8 cellular contexts compared by ENCODE assay signal in genomic region chr10:14878266-14879054, GRCh38. TPM values are rescaled to one million over a fixed set of nuclear protein-coding genes. Genes with fewer than 3 reads are reported as not detected.
DNase-seq lines count a peak whose midpoint lies in the region; ATAC-seq and TF ChIP-seq lines count a peak whose summit lies in the region.

TSS of gene SUV39H2 (plus strand) at chr10:14878866. CDS start at chr10:14878889, 23 bp downstream.

- H3K9me3 ChIP-seq in adrenal gland (replicated peaks in 1 of 3) (no peaks in the 10 kb centered on the region), heart right ventricle (no peaks in the 10 kb centered on the region), upper lobe of left lung (no peaks in the 10 kb centered on the region)

- DNase-seq in NCI-H146 treated with DMSO at 0.1 percent for 48 hours (lab: John Stamatoyannopoulos, UW; ENCODE audit: unreplicated experiment) = peak; percentile 91
- peak; percentile 79 to 96 (median 85) for DNase-seq in T-helper 1 cell
- DNase-seq in adrenal gland = peak; percentile 95 to 97 (median 96)
- peak; percentile 94 to 97 for DNase-seq in heart right ventricle
- peak; percentile 87 to 99 (median 92) for DNase-seq in posterior cingulate gyrus
- peak; percentile 97 to 100 for DNase-seq in upper lobe of left lung

- no peak for TF ChIP-seq CTCF in adrenal gland (IDR thresholded peaks at IDR 0.05)
- TF ChIP-seq CTCF in heart right ventricle (IDR thresholded peaks at IDR 0.05) = peak in 3 of 9 donors; percentile 20 to 40 (median 37)
- peak in 3 of 6 experiments; percentile 14 to 30 (median 27) for TF ChIP-seq CTCF in upper lobe of left lung (IDR thresholded peaks at IDR 0.05)

- H3K4me3 ChIP-seq in adrenal gland (peak within 1 kb of the TSS; percentile 71 to 94 (median 81)), heart right ventricle (peak within 1 kb of the TSS; percentile 68 to 96 (median 85)), upper lobe of left lung (peak within 1 kb of the TSS; percentile 97 to 100 (median 98))

- no peaks in the 10 kb centered on the region for H3K27me3 ChIP-seq in adrenal gland
- no peaks in the 10 kb centered on the region for H3K27me3 ChIP-seq in heart right ventricle
- no peaks in the 10 kb centered on the region for H3K27me3 ChIP-seq in upper lobe of left lung

- ATAC-seq in HG02884 (IDR thresholded peaks at IDR 0.05; ENCODE audit: unreplicated experiment) (peak; percentile 89), heart right ventricle (peak; percentile 94 to 99 (median 96)), upper lobe of left lung (ENCODE audit: low FRiP score in 2 of 2) (peak; percentile 96 to 98)

- peak in 1 of 4 donors; percentile 1 for TF ChIP-seq EP300 in upper lobe of left lung (IDR thresholded peaks at IDR 0.05)

- 0% methylated on average over 5 to 92 of the region's 92 CpGs for WGBS in adrenal gland, 4 donors
- WGBS in heart right ventricle, 2 donors = 0 to 1% methylated on average over 91 to 92 of the region's 92 CpGs
- WGBS in upper lobe of left lung, 2 donors = 1% methylated on average over 55 of the region's 92 CpGs; no CpG with 5 or more reads in 1 of the 2 donors

- H3K36me3 ChIP-seq in adrenal gland (replicated peaks in 1 of 2) (no peaks in the 10 kb centered on the region), heart right ventricle (no peaks in the 10 kb centered on the region), upper lobe of left lung (no peaks in the 10 kb centered on the region)

- H3K4me1 ChIP-seq in adrenal gland (replicated peaks in 1 of 2) = peaks cover 4 to 33% of the 10 kb centered on the region in 2 donors
- H3K4me1 ChIP-seq in heart right ventricle = peaks cover 0 to 45% (median 30%) of the 10 kb centered on the region in 9 donors
- H3K4me1 ChIP-seq in upper lobe of left lung = peaks cover 12 to 32% (median 16%) of the 10 kb centered on the region in 4 donors

- H3K27ac ChIP-seq in adrenal gland (peak within 1 kb of the TSS; percentile 83 to 99 (median 93)), heart right ventricle (peak within 1 kb of the TSS; percentile 82 to 99 (median 96)), upper lobe of left lung (peak within 1 kb of the TSS; percentile 93 to 94 (median 94))

- peak; percentile 89 for TF ChIP-seq POLR2A in GM15510 (IDR thresholded peaks at IDR 0.05; ENCODE audit: borderline replicate concordance, extremely low read depth, insufficient read length)
- peak; percentile 55 to 89 for TF ChIP-seq POLR2A in adrenal gland (IDR thresholded peaks at IDR 0.05)
- TF ChIP-seq POLR2A in upper lobe of left lung (IDR thresholded peaks at IDR 0.05) = peak in 3 of 4 donors; percentile 41 to 89 (median 79)

- intact Hi-C loops in adrenal gland (cut with DNase I) = no loop called here
- intact Hi-C loops in heart right ventricle (cut with DNase I) = loop anchor here in 9 of 10 donors (2.0 to 10.0 kb wide), 7 partner anchors 36 to 226 kb away; partner anchors contain the start of genes CDNF (in 8 of the 9), HSPA14 (in 8 of the 9), MSANTD7 (in 8 of the 9) and MEIG1 (in 3 of the 9)
- intact Hi-C loops in posterior cingulate gyrus (cut with DNase I) = loop anchor here (2.0 to 5.0 kb wide), 4 partner anchors 40 to 276 kb away; partner anchors contain the start of genes CDNF, HSPA14, MEIG1 and MSANTD7

RNA-seq across cellular contexts. Expression of gene SUV39H2, which starts in this region (rescaled TPM):
- 1 to 10 TPM; 3.5 to 8.1 (median 6.4) TPM for total RNA-seq in adrenal gland
- polyA plus RNA-seq in adrenal gland = 1 to 10 TPM; 1.7 to 9.9 (median 1.8) TPM
- 1 to 10 TPM; 4.3 to 9.1 (median 7.4) TPM for total RNA-seq in heart right ventricle
- polyA plus RNA-seq in heart right ventricle = 1 to 10 TPM; 1.1 to 2.6 TPM
- 1 to 10 TPM; 1.6 to 4.9 (median 3.7) TPM for total RNA-seq in upper lobe of left lung

Comparison
In these comparisons a context has a peak if more than half of its experiments do, and no peak if none do; other contexts are left out.
1. Peak in every context shown above with its lines: DNase-seq, ATAC-seq, H3K4me3 ChIP-seq and H3K27ac ChIP-seq.
2. intact Hi-C loops: an anchor here in heart right ventricle (2.0 to 10.0 kb wide) and posterior cingulate gyrus (2.0 to 5.0 kb wide); none called in adrenal gland.